8 cellular contexts compared by ENCODE assay signal in genomic region chr17:37107406-37108083, GRCh38.
A peak's percentile ranks its signal among the peaks of the same experiment; 100 is the strongest.
DNase-seq lines count a peak whose midpoint lies in the region; ATAC-seq and TF ChIP-seq lines count a peak whose summit lies in the region.
"Had no signal": no experiment of that assay in that cellular context is flagged by ENCODE, and none has a peak within 500 bp of the region (broad histone marks: within the 10 kb centered on the region; RNA-seq: fewer than 3 reads in every experiment).

No MANE protein-coding gene starts in this region.

- H3K27me3 ChIP-seq in dorsolateral prefrontal cortex = no peaks in the 10 kb centered on the region

- DNase-seq in NCI-H1105 (lab: John Stamatoyannopoulos, UW) = peak; percentile 27
- peak; percentile 53 to 89 (median 80) for DNase-seq in dorsolateral prefrontal cortex
- DNase-seq in left colon = no peak
- DNase-seq in superior temporal gyrus (ENCODE audit: extremely low spot score) = peak; percentile 71
- DNase-seq in stimulated activated CD4-positive, alpha-beta T cell treated with anti-CD3 and anti-CD28 coated beads, Interleukin-15, amount 100 ng/mL, for 24 hours = no peak
- DNase-seq: NK-92 treated with Interleukin-12 subunit alpha and Interleukin-12 subunit beta, amount 100 ng/mL, for 24 hours had no signal

- intact Hi-C loops in dorsolateral prefrontal cortex (cut with DNase I) = no loop called here
- intact Hi-C loops in left colon (cut with DNase I, micrococcal nuclease) = no loop called here

- H3K4me3 ChIP-seq in dorsolateral prefrontal cortex = no peak overlapping the region

- peak in 1 of 56 donors; percentile 12 for TF ChIP-seq CTCF in dorsolateral prefrontal cortex (IDR thresholded peaks at IDR 0.05 in 54 of 56, conservative IDR thresholded peaks at IDR 0.05 in 2 of 56; ENCODE audit: low read depth in 1 of 56, partially characterized antibody in 56 of 56)

- peak; percentile 45 for ATAC-seq in left colon
- no peak for ATAC-seq in HG02870 (IDR thresholded peaks at IDR 0.05; ENCODE audit: unreplicated experiment)
- ATAC-seq in HG02840 (IDR thresholded peaks at IDR 0.05; ENCODE audit: low FRiP score, unreplicated experiment) = no peak

- H3K27ac ChIP-seq in dorsolateral prefrontal cortex = peak overlapping the region in 25 of 59 donors; percentile 4 to 74 (median 36)

Comparison
In these comparisons a context has a peak if more than half of its experiments do, and no peak if none do; other contexts are left out.
1. DNase-seq: peak in NCI-H1105 (single experiment), dorsolateral prefrontal cortex (10 of 10) and superior temporal gyrus (single experiment); none in left colon (0 of 2) and stimulated activated CD4-positive, alpha-beta T cell treated with anti-CD3 and anti-CD28 coated beads, Interleukin-15, amount 100 ng/mL, for 24 hours (single experiment).